3 cellular contexts compared by ENCODE assay signal in the genomic region with DNA sequence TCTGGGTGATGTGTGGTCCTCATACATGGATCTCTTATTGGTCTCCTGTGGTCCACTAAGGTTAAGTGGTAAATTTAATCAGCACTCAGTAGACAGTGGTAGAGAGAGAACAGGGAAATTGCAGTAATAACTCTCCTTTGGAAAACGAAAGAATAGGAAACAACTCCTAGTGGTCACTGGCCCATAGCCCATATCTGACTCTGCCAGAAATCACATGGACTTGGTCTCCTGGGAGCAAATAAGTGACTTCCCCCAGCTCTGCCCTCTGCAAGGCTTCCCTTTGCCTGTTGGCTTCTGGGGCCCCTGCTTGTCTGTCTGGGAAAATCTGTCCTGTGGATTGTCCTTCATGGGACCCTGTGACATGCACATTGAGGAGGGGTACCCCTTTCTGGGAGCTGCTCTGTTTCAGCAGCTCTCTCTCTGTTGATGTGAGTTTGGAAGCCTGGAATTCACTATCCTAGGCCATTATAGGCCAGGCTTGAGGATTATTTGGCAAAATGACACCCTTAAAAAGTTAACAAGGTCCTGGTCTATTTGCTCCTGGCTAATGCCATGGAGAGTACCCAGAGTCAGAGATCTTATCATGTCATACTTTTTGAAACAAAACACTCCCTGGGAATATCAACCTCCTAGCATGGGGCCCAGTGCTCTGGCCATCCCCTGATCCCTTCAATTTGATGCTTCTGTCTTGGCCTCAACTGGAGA.
TF ChIP-seq lines count a peak whose summit lies in the region.

No MANE protein-coding gene starts in this region.

TF ChIP-seq in SK-N-SH, 30 proteins besides CTCF, POLR2A, EP300 and RAD21 (continued from another document):
- TF ChIP-seq, protein P1, sequence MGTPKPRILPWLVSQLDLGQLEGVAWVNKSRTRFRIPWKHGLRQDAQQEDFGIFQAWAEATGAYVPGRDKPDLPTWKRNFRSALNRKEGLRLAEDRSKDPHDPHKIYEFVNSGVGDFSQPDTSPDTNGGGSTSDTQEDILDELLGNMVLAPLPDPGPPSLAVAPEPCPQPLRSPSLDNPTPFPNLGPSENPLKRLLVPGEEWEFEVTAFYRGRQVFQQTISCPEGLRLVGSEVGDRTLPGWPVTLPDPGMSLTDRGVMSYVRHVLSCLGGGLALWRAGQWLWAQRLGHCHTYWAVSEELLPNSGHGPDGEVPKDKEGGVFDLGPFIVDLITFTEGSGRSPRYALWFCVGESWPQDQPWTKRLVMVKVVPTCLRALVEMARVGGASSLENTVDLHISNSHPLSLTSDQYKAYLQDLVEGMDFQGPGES (IDR thresholded peaks at IDR 0.05; ENCODE audit: low read depth, low read length), result no peak
- TF ChIP-seq, protein P2, sequence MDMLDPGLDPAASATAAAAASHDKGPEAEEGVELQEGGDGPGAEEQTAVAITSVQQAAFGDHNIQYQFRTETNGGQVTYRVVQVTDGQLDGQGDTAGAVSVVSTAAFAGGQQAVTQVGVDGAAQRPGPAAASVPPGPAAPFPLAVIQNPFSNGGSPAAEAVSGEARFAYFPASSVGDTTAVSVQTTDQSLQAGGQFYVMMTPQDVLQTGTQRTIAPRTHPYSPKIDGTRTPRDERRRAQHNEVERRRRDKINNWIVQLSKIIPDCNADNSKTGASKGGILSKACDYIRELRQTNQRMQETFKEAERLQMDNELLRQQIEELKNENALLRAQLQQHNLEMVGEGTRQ (IDR thresholded peaks at IDR 0.05; ENCODE audit: borderline replicate concordance, low read depth, low read length), result no peak
- TF ChIP-seq EZH2phosphoT487 (IDR thresholded peaks at IDR 0.05; ENCODE audit: borderline replicate concordance, low read depth), result no peak
- TF ChIP-seq NRF1 (IDR thresholded peaks at IDR 0.05; ENCODE audit: low read depth, low read length), result no peak
- TF ChIP-seq, protein P3, sequence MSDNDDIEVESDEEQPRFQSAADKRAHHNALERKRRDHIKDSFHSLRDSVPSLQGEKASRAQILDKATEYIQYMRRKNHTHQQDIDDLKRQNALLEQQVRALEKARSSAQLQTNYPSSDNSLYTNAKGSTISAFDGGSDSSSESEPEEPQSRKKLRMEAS (IDR thresholded peaks at IDR 0.05; ENCODE audit: low read depth), result no peak
- no peak for TF ChIP-seq SIN3A (IDR thresholded peaks at IDR 0.05; ENCODE audit: borderline replicate concordance, low read depth, low read length)
- TF ChIP-seq TAF1 (IDR thresholded peaks at IDR 0.05; ENCODE audit: borderline replicate concordance, low read depth, low read length), result no peak
- TF ChIP-seq NFIC (IDR thresholded peaks at IDR 0.05; ENCODE audit: borderline replicate concordance), result no peak
- TF ChIP-seq ELF1 (IDR thresholded peaks at IDR 0.05), result no peak
- TF ChIP-seq, protein P4, sequence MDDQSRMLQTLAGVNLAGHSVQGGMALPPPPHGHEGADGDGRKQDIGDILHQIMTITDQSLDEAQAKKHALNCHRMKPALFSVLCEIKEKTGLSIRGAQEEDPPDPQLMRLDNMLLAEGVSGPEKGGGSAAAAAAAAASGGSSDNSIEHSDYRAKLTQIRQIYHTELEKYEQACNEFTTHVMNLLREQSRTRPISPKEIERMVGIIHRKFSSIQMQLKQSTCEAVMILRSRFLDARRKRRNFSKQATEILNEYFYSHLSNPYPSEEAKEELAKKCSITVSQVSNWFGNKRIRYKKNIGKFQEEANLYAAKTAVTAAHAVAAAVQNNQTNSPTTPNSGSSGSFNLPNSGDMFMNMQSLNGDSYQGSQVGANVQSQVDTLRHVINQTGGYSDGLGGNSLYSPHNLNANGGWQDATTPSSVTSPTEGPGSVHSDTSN (IDR thresholded peaks at IDR 0.05), result no peak
- no peak for TF ChIP-seq CHD2 (IDR thresholded peaks at IDR 0.05; ENCODE audit: low read length, partially characterized antibody)
TF ChIP-seq in SK-N-SH: peak in this region for 0.

TF ChIP-seq in SK-N-SH treated with all-trans-retinoic acid at 6 μM for 48 hours, 23 proteins besides CTCF, POLR2A, EP300 and RAD21 (continued from another document):
- TF ChIP-seq, protein P5, sequence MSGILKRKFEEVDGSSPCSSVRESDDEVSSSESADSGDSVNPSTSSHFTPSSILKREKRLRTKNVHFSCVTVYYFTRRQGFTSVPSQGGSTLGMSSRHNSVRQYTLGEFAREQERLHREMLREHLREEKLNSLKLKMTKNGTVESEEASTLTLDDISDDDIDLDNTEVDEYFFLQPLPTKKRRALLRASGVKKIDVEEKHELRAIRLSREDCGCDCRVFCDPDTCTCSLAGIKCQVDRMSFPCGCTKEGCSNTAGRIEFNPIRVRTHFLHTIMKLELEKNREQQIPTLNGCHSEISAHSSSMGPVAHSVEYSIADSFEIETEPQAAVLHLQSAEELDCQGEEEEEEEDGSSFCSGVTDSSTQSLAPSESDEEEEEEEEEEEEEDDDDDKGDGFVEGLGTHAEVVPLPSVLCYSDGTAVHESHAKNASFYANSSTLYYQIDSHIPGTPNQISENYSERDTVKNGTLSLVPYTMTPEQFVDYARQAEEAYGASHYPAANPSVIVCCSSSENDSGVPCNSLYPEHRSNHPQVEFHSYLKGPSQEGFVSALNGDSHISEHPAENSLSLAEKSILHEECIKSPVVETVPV (CRISPR knock-in tag; IDR thresholded peaks at IDR 0.05), result no peak
- no peak for TF ChIP-seq SNAI2 (CRISPR knock-in tag; IDR thresholded peaks at IDR 0.05)
- TF ChIP-seq TCF4 (CRISPR knock-in tag; IDR thresholded peaks at IDR 0.05; ENCODE audit: borderline replicate concordance), result no peak
- TF ChIP-seq TOX (CRISPR knock-in tag; IDR thresholded peaks at IDR 0.05; ENCODE audit: borderline replicate concordance), result no peak
TF ChIP-seq in SK-N-SH treated with all-trans-retinoic acid at 6 μM for 48 hours: peak in this region for 0.

TF ChIP-seq in HEK293T, 16 proteins besides CTCF, POLR2A, EP300 and RAD21 (continued from another document):
- TF ChIP-seq FOXM1 (IDR thresholded peaks at IDR 0.05; ENCODE audit: borderline replicate concordance), result no peak
- TF ChIP-seq NFRKB (IDR thresholded peaks at IDR 0.05), result no peak
- TF ChIP-seq BHLHE40 (IDR thresholded peaks at IDR 0.05; ENCODE audit: borderline replicate concordance), result no peak
- no peak for TF ChIP-seq HDGF (IDR thresholded peaks at IDR 0.05; ENCODE audit: borderline replicate concordance)
- TF ChIP-seq SUZ12 (IDR thresholded peaks at IDR 0.05), result no peak
- TF ChIP-seq TARDBP (IDR thresholded peaks at IDR 0.05), result no peak
- no peak for TF ChIP-seq L3MBTL2 (conservative IDR thresholded peaks at IDR 0.05)
- TF ChIP-seq ZNF384 (IDR thresholded peaks at IDR 0.05), result no peak
